In the genomic region with DNA sequence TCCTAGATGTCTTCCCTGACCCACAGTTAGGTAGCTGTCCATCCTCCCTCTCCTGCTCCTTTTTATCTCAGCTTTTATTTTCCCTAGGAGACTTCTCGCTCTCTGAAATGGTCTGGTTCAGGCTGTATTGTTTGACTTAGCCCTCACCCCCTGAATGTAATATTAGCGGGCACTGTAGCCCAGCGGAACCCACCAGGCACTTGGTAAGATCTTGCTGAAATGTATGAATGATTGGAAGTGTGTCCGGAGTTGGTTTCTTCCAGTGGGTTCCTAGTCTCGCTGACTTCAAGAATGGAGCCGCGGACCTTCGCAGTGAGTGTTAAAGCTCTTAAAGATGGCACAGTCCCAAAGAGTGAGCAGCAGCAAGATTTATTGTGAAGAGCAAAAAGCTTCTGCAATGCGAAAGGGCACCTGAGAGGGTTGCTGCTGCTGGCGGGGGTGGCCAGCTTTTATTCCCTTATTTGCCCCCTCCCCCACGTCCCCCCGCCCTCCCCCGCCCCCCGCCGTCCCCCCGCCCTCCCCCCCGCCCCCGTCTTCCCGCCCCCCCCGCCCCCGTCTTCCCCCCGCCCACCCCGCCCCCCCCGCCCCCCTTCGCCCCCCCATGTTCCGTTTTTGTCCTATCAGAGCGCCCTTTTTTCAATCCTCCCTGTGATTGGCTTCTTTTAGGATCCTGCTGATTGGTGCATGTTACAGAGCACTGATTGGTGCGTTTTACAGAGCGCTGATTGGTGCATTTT, we compare ENCODE assay signal across 8 cellular contexts. TPM values are rescaled to one million over a fixed set of nuclear protein-coding genes. Genes with fewer than 3 reads are reported as not detected.
DNase-seq lines count a peak whose midpoint lies in the region; ATAC-seq, FAIRE-seq and TF ChIP-seq lines count a peak whose summit lies in the region.

No MANE protein-coding gene starts in this region.

- peak overlapping the region; percentile 70 for H3K27ac Mint-ChIP-seq in activated CD4-positive, alpha-beta memory T cell treated with anti-CD3 and anti-CD28 coated beads, Interleukin-2, amount 10 ng/mL, durations not matched to agents 7 days and 5 days

- no peaks in the 10 kb centered on the region for H3K9me3 Mint-ChIP-seq in activated CD4-positive, alpha-beta memory T cell treated with anti-CD3 and anti-CD28 coated beads, Interleukin-2, amount 10 ng/mL, durations not matched to agents 7 days and 5 days

- H3K9me3 ChIP-seq in DOHH2 (ENCODE audit: control insufficient read depth, insufficient read depth, low read length) (peaks cover 4% of the 10 kb centered on the region; the same call in 1 of the 2 replicates), right atrium auricular region (no peaks in the 10 kb centered on the region), small intestine (ENCODE audit: control insufficient read depth, low read depth) (no peaks in the 10 kb centered on the region)

- peak overlapping the region; percentile 68 for H3K4me2 ChIP-seq in DOHH2 (ENCODE audit: low read length)

- peak overlapping the region; percentile 93 for H3K4me3 Mint-ChIP-seq in activated CD4-positive, alpha-beta memory T cell treated with anti-CD3 and anti-CD28 coated beads, Interleukin-2, amount 10 ng/mL, durations not matched to agents 7 days and 5 days

- CTCF ChIA-PET in activated CD4-positive, alpha-beta memory T cell treated with anti-CD3 and anti-CD28 coated beads, Interleukin-2, amount 10 ng/mL, durations not matched to agents 7 days and 5 days (lab: Charles Lee) = interaction anchor here (0.6 to 2.2 kb wide), 5 partner anchors 12 to 63 kb away, joined by 3 to 19 read pairs (median 4); partner anchors contain the start of gene RUVBL1

- H3K36me3 Mint-ChIP-seq in activated CD4-positive, alpha-beta memory T cell treated with anti-CD3 and anti-CD28 coated beads, Interleukin-2, amount 10 ng/mL, durations not matched to agents 7 days and 5 days (ENCODE audit: low read depth) = peaks cover 18% of the 10 kb centered on the region

- no peaks in the 10 kb centered on the region for H3K9me2 ChIP-seq in DOHH2 (replicated peaks; ENCODE audit: control insufficient read depth, low read length)

- H4K20me1 ChIP-seq in DOHH2 (ENCODE audit: control insufficient read depth, insufficient read depth, low read depth, low read length) = no peaks in the 10 kb centered on the region

- peak; percentile 24 for ATAC-seq in HG02884 (IDR thresholded peaks at IDR 0.05; ENCODE audit: unreplicated experiment)
- ATAC-seq in GM18517 (IDR thresholded peaks at IDR 0.05; ENCODE audit: unreplicated experiment) = no peak
- ATAC-seq in HG03097 (IDR thresholded peaks at IDR 0.05; ENCODE audit: low FRiP score, unreplicated experiment) = no peak
- no peak for ATAC-seq in HG02870 (IDR thresholded peaks at IDR 0.05; ENCODE audit: unreplicated experiment)

- H3K27ac ChIP-seq in DOHH2 (ENCODE audit: low read depth, low read length) (peak overlapping the region; percentile 60; the same call in 1 of the 2 replicates), right atrium auricular region (peak overlapping the region; percentile 90 to 92), small intestine (ENCODE audit: low read depth in 1 of 2, low read length in 1 of 2) (peak overlapping the region; percentile 81 to 91)

- TF ChIP-seq CTCF in DOHH2 (IDR thresholded peaks at IDR 0.05; ENCODE audit: low read depth, low read length, poor library complexity, severe bottlenecking) (no peak), right atrium auricular region (IDR thresholded peaks at IDR 0.05) (no peak)

- 56 to 79% (median 75%) methylated on average over 12 to 16 of the region's 29 CpGs for WGBS in small intestine, 3 donors

- no peaks in the 10 kb centered on the region for H3K27me3 Mint-ChIP-seq in activated CD4-positive, alpha-beta memory T cell treated with anti-CD3 and anti-CD28 coated beads, Interleukin-2, amount 10 ng/mL, durations not matched to agents 7 days and 5 days

- H3K36me3 ChIP-seq in DOHH2 (ENCODE audit: control insufficient read depth, low read length) (peaks cover 24% of the 10 kb centered on the region), right atrium auricular region (peaks cover 3% of the 10 kb centered on the region), small intestine (ENCODE audit: control insufficient read depth in 2 of 2, insufficient read depth in 2 of 2, low read length in 2 of 2) (no peaks in the 10 kb centered on the region)

- peaks cover 16% of the 10 kb centered on the region for H3K4me1 Mint-ChIP-seq in activated CD4-positive, alpha-beta memory T cell treated with anti-CD3 and anti-CD28 coated beads, Interleukin-2, amount 10 ng/mL, durations not matched to agents 7 days and 5 days

- DNase-seq in activated CD4-positive, alpha-beta memory T cell treated with anti-CD3 and anti-CD28 coated beads, Interleukin-2, amount 10 ng/mL, durations not matched to agents 7 days and 5 days = no peak
- no peak for DNase-seq in right atrium auricular region (ENCODE audit: low spot score)
- DNase-seq in small intestine = no peak

- H3K79me2 ChIP-seq in DOHH2 (ENCODE audit: control insufficient read depth, low read length) = peaks cover 33% of the 10 kb centered on the region

- H3K4me3 ChIP-seq in DOHH2 (ENCODE audit: low read length) (peak overlapping the region; percentile 73), right atrium auricular region (peak overlapping the region; percentile 79 to 83), small intestine (ENCODE audit: low read depth in 1 of 2, low read length in 2 of 2) (peak overlapping the region in 1 of 2 donors; percentile 77)

- H3K27me3 ChIP-seq in DOHH2 (ENCODE audit: control insufficient read depth, low read length) (0 out of 2 replicates have a peak, but pooled peaks cover 4% of the 10 kb centered on the region), right atrium auricular region (no peaks in the 10 kb centered on the region), small intestine (ENCODE audit: control insufficient read depth in 2 of 2, insufficient read depth in 2 of 2, low read length in 2 of 2) (no peaks in the 10 kb centered on the region)

- peaks cover 3% of the 10 kb centered on the region; the same call in 1 of the 2 replicates for H3F3A ChIP-seq in DOHH2 (ENCODE audit: control insufficient read depth, insufficient read depth)

- no peak for FAIRE-seq in small intestine (lab: Jason Lieb, UNC)

- H3K4me1 ChIP-seq in DOHH2 (ENCODE audit: control insufficient read depth, low read length) = peaks cover 7% of the 10 kb centered on the region
- peaks cover 0 to 25% of the 10 kb centered on the region in 2 donors for H3K4me1 ChIP-seq in right atrium auricular region
- peaks cover 0 to 5% of the 10 kb centered on the region in 2 donors for H3K4me1 ChIP-seq in small intestine (ENCODE audit: control insufficient read depth in 2 of 2, insufficient read depth in 1 of 2, low read depth in 1 of 2, low read length in 1 of 2)

- POLR2A ChIA-PET in activated CD4-positive, alpha-beta memory T cell treated with anti-CD3 and anti-CD28 coated beads, Interleukin-2, amount 10 ng/mL, durations not matched to agents 7 days and 5 days (lab: Charles Lee) = interaction anchor here (0.7 to 2.3 kb wide), 7 partner anchors 10 to 104 kb away, joined by 3 to 46 read pairs (median 5); partner anchors contain the start of gene RUVBL1

RNA-seq across cellular contexts. Expression of gene EEFSEC, which starts 0.7 kb away (rescaled TPM):
- 10 to 100 TPM; 14.5 to 15.0 TPM for total RNA-seq in activated CD4-positive, alpha-beta memory T cell treated with anti-CD3 and anti-CD28 coated beads, Interleukin-2, amount 10 ng/mL, durations not matched to agents 7 days and 5 days
- total RNA-seq in right atrium auricular region = 10 to 100 TPM; 15.7 to 18.0 TPM
- 10 to 100 TPM in 1 of 3 donors, 1 to 10 TPM in 2; 4.9 to 13.2 (median 7.3) TPM for polyA plus RNA-seq in small intestine

RNA-seq across cellular contexts. Expression of gene RUVBL1, which starts 29.0 kb away (rescaled TPM):
- total RNA-seq in activated CD4-positive, alpha-beta memory T cell treated with anti-CD3 and anti-CD28 coated beads, Interleukin-2, amount 10 ng/mL, durations not matched to agents 7 days and 5 days = 10 to 100 TPM; 56.3 to 62.3 TPM
- 10 to 100 TPM; 20.9 to 31.0 TPM for total RNA-seq in right atrium auricular region
- 10 to 100 TPM in 1 of 3 donors, 1 to 10 TPM in 2; 7.6 to 40.4 (median 9.7) TPM for polyA plus RNA-seq in small intestine
